19 cellular contexts compared by ENCODE assay signal in the genomic region with DNA sequence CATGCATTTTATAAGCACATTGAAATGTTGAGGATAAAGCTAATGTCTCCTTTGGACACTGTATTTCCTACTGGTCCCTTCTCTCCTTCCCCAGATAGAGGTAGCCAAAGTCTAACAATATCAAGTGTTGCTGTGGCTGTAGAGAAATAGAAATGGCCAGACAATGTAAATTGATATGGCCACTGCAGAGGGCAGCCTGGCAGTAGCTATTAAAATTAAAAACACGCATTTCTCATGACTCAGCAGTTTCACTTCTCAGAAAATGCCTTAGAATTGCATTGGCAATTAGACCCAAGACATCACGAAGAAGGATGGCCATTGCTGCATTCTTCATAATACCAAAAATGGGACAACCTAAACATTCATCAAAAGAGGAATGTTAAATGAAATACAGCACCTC. TPM values are rescaled to one million over a fixed set of nuclear protein-coding genes. Genes with fewer than 3 reads are reported as not detected.
DNase-seq lines count a peak whose midpoint lies in the region; ATAC-seq and TF ChIP-seq lines count a peak whose summit lies in the region.
"Had no signal": no experiment of that assay in that cellular context is flagged by ENCODE, and none has a peak within 500 bp of the region (broad histone marks: within the 10 kb centered on the region; RNA-seq: fewer than 3 reads in every experiment).

No MANE protein-coding gene starts in this region.

- H3K27me3 Mint-ChIP-seq in activated T-cell treated with anti-CD3 and anti-CD28 coated beads, Interleukin-2, amount 50 U/mL, for 24 hours = peaks cover 12% of the 10 kb centered on the region
- H3K27me3 Mint-ChIP-seq in Caco-2 (ENCODE audit: insufficient read depth, unreplicated experiment) = no peaks in the 10 kb centered on the region

- intact Hi-C loops in Caco-2 (cut with micrococcal nuclease; ENCODE audit: unreplicated experiment) = no loop called here

- in situ Hi-C loops in GM23248 (cut with MboI) = no loop called here

- no peaks in the 10 kb centered on the region; the same call in 1 of the 2 replicates for H3K9me2 ChIP-seq in GM23248 (ENCODE audit: insufficient read depth)

- H3K4me3 ChIP-seq in GM23248 = no peak overlapping the region
- no peak overlapping the region for H3K4me3 ChIP-seq in NB4 (ENCODE audit: low read depth, low read length)
- H3K4me3 ChIP-seq in Caco-2 (ENCODE audit: low read depth, low read length) = no peak overlapping the region
- H3K4me3 ChIP-seq: esophagus muscularis mucosa, tibial artery had no signal

- TF ChIP-seq POLR2A in NB4 (IDR thresholded peaks at IDR 0.05; ENCODE audit: extremely low read depth, insufficient read length) = no peak

- no peak overlapping the region for H3K27ac Mint-ChIP-seq in activated T-cell treated with anti-CD3 and anti-CD28 coated beads, Interleukin-2, amount 50 U/mL, for 24 hours
- no peak overlapping the region for H3K27ac Mint-ChIP-seq in Caco-2 (ENCODE audit: unreplicated experiment)
- H3K27ac Mint-ChIP-seq: activated naive CD8-positive, alpha-beta T cell had no signal

- ATAC-seq in GM19324 (IDR thresholded peaks at IDR 0.05; ENCODE audit: low FRiP score, unreplicated experiment) = no peak
- ATAC-seq: right cardiac atrium had no signal

- H3K27me3 ChIP-seq in GM23248 (replicated peaks; ENCODE audit: insufficient read depth) = no peaks in the 10 kb centered on the region
- H3K27me3 ChIP-seq in Caco-2 (replicated peaks; ENCODE audit: control insufficient read depth, insufficient read depth, low read length) = no peaks in the 10 kb centered on the region
- H3K27me3 ChIP-seq: esophagus muscularis mucosa, tibial artery had no signal

- no peak overlapping the region for H3K4me3 Mint-ChIP-seq in activated T-cell treated with anti-CD3 and anti-CD28 coated beads, Interleukin-2, amount 50 U/mL, for 24 hours
- H3K4me3 Mint-ChIP-seq in Caco-2 (ENCODE audit: unreplicated experiment) = no peak overlapping the region
- H3K4me3 Mint-ChIP-seq: activated naive CD8-positive, alpha-beta T cell; neural crest cell had no signal

- H3K9ac ChIP-seq in GM23248 = no peak overlapping the region

- BruUV-seq in Caco-2 (replicated peaks; lab: Mats Ljungman, UMichigan) = no TSS peak

- WGBS in GM23248 (ENCODE audit: low coverage in 1 of 2, low lambda C conversion rate in 2 of 2, missing lambda C conversion rate in 2 of 2), 2 experiments = 11 to 13% methylated on average over 2 of the region's 2 CpGs

- H2AFZ ChIP-seq in GM23248 = no peak overlapping the region

- no peaks in the 10 kb centered on the region for H3F3A ChIP-seq in GM23248 (ENCODE audit: insufficient read depth)

- H3K4me1 Mint-ChIP-seq in activated T-cell treated with anti-CD3 and anti-CD28 coated beads, Interleukin-2, amount 50 U/mL, for 24 hours (ENCODE audit: low read depth) = no peaks in the 10 kb centered on the region
- no peaks in the 10 kb centered on the region for H3K4me1 Mint-ChIP-seq in Caco-2 (ENCODE audit: low read depth, unreplicated experiment)
- H3K4me1 Mint-ChIP-seq: neural crest cell had no signal

- no peak for TF ChIP-seq CTCF in NB4 (IDR thresholded peaks at IDR 0.05; ENCODE audit: low read depth, low read length)
- no peak for TF ChIP-seq CTCF in Caco-2 (IDR thresholded peaks at IDR 0.05; ENCODE audit: insufficient read depth in 1 of 2, low read depth in 1 of 2, low read length in 1 of 2, severe bottlenecking in 1 of 2, unreplicated experiment in 1 of 2)

- H3K9me3 ChIP-seq in GM23248 (ENCODE audit: low read depth) (no peaks in the 10 kb centered on the region), Caco-2 (0 out of 2 replicates have a peak, but pooled peaks cover 6% of the 10 kb centered on the region)
- H3K9me3 ChIP-seq: esophagus muscularis mucosa, tibial artery had no signal

- no peak overlapping the region for H3K27ac ChIP-seq in GM23248
- H3K27ac ChIP-seq: esophagus muscularis mucosa, tibial artery had no signal

- peak; percentile 34 for DNase-seq in GM23248
- peak; percentile 42 for DNase-seq in NB4 (ENCODE audit: low read depth)
- DNase-seq in astrocyte of the hippocampus (ENCODE audit: low read depth, low spot score) = peak; percentile 15
- DNase-seq in iris pigment epithelial cell (ENCODE audit: low read depth) = peak; percentile 25
- DNase-seq in DMS79 treated with DMSO at 0.1 percent for 48 hours (lab: John Stamatoyannopoulos, UW) = no peak
- DNase-seq in activated T-cell treated with anti-CD3 and anti-CD28 coated beads, Interleukin-2, amount 50 U/mL, for 24 hours = no peak
- no peak for DNase-seq in Caco-2
- DNase-seq: activated CD4-positive, CD25-positive, alpha-beta regulatory T cell; cerebellar nuclear complex; EL; NCI-H2029 treated with DMSO at 0.1 percent for 48 hours; NK-92 treated with Interleukin-12 subunit alpha and Interleukin-12 subunit beta, amount 100 ng/mL, for 24 hours; right cardiac atrium; stimulated activated CD4-positive, alpha-beta T cell treated with anti-CD3 and anti-CD28 coated beads, Interleukin-2, amount 100 ng/mL, for 24 hours; tibial artery had no signal

- CTCF ChIA-PET in Caco-2 (lab: Charles Lee) = no interaction called here

- no peaks in the 10 kb centered on the region for H3K36me3 ChIP-seq in GM23248 (ENCODE audit: low read depth)
- H3K36me3 ChIP-seq in Caco-2 (ENCODE audit: control insufficient read depth, insufficient read depth, low read length) = no peaks in the 10 kb centered on the region
- H3K36me3 ChIP-seq: esophagus muscularis mucosa, tibial artery had no signal

- H3K4me1 ChIP-seq in GM23248 (ENCODE audit: insufficient read depth) (peaks cover 7% of the 10 kb centered on the region; the same call in 1 of the 2 replicates), Caco-2 (no peaks in the 10 kb centered on the region)

- H3K79me2 ChIP-seq in GM23248 (ENCODE audit: insufficient read depth) = no peaks in the 10 kb centered on the region

- H4K20me1 ChIP-seq in GM23248 (ENCODE audit: insufficient read depth) = no peaks in the 10 kb centered on the region

- no peak overlapping the region for H3K4me2 ChIP-seq in GM23248 (ENCODE audit: unreplicated experiment)

- H3K36me3 Mint-ChIP-seq in activated T-cell treated with anti-CD3 and anti-CD28 coated beads, Interleukin-2, amount 50 U/mL, for 24 hours (ENCODE audit: low read depth) = no peaks in the 10 kb centered on the region
- H3K36me3 Mint-ChIP-seq in Caco-2 (ENCODE audit: insufficient read depth, unreplicated experiment) = no peaks in the 10 kb centered on the region

- peaks cover 4% of the 10 kb centered on the region for H3K9me3 Mint-ChIP-seq in activated T-cell treated with anti-CD3 and anti-CD28 coated beads, Interleukin-2, amount 50 U/mL, for 24 hours
- no peaks in the 10 kb centered on the region for H3K9me3 Mint-ChIP-seq in Caco-2 (ENCODE audit: unreplicated experiment)
- H3K9me3 Mint-ChIP-seq: neural crest cell had no signal

- POLR2A ChIA-PET in Caco-2 (lab: Charles Lee) = no interaction called here

RNA-seq across cellular contexts. Expression of a gene that starts 46.8 kb away (rescaled TPM):
- total RNA-seq in GM23248 (2014; rRNA removed; shearing (Covaris generic)) = 2.1 and 3.1 TPM in 2 replicates
- polyA plus RNA-seq in GM23248 (2016; fragmentation: Nextera tagmentation; extraction: Ambion mirVana) = 4.0 and 5.1 TPM in 2 replicates
- 29.5 and 37.1 TPM in 2 replicates for total RNA-seq in Caco-2 (2022)

Comparison
In these comparisons a context has a peak if more than half of its experiments do, and no peak if none do; other contexts are left out.
1. DNase-seq: peak in GM23248 (single experiment), NB4 (single experiment), astrocyte of the hippocampus (single experiment) and iris pigment epithelial cell (single experiment); none in DMS79 treated with DMSO at 0.1 percent for 48 hours (single experiment), activated T-cell treated with anti-CD3 and anti-CD28 coated beads, Interleukin-2, amount 50 U/mL, for 24 hours (single experiment) and Caco-2 (0 of 2).